ENCODE assay signal across 8 cellular contexts in genomic region chr6:87322304-87323212, GRCh38. TPM values are rescaled to one million over a fixed set of nuclear protein-coding genes. Genes with fewer than 3 reads are reported as not detected.
DNase-seq lines count a peak whose midpoint lies in the region; ATAC-seq and TF ChIP-seq lines count a peak whose summit lies in the region.

A gene with protein sequence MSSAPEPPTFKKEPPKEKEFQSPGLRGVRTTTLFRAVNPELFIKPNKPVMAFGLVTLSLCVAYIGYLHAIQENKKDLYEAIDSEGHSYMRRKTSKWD (plus strand): TSS chr6:87322588. CDS start chr6:87337032, 14,444 bp downstream.

- H3K36me3 ChIP-seq in PC-9 (ENCODE audit: low read depth): no peaks in the 10 kb centered on the region

- H3K4me1 Mint-ChIP-seq in naive thymus-derived CD8-positive, alpha-beta T cell: peaks cover 9 to 29% (median 19%) of the 10 kb centered on the region in 4 donors
- H3K4me1 Mint-ChIP-seq in stimulated activated memory B cell treated with anti-CD40 and anti-IgM and Interleukin-4, amounts not matched to agents 10 μg/mL and 1 μg/mL and 100 μg/mL, for 72 hours: peaks cover 16% of the 10 kb centered on the region

- ATAC-seq in GM21526 (IDR thresholded peaks at IDR 0.05; ENCODE audit: low FRiP score, unreplicated experiment): peak; percentile 100
- peak; percentile 97 to 98 for ATAC-seq in naive thymus-derived CD8-positive, alpha-beta T cell
- peak; percentile 99 for ATAC-seq in stimulated activated memory B cell treated with anti-CD40 and anti-IgM and Interleukin-4, amounts not matched to agents 10 μg/mL and 1 μg/mL and 100 μg/mL, for 72 hours

- no peaks in the 10 kb centered on the region for H3F3A ChIP-seq in PC-9 (ENCODE audit: insufficient read depth, low read depth)

- no peaks in the 10 kb centered on the region for H3K4me1 ChIP-seq in PC-9 (replicated peaks; ENCODE audit: insufficient read depth)

- H4K20me1 ChIP-seq in PC-9 (ENCODE audit: insufficient read depth): no peaks in the 10 kb centered on the region

- H3K4me3 ChIP-seq in PC-9: peak within 1 kb of the TSS; percentile 92

- CTCF ChIA-PET in PC-9 (lab: Charles Lee): interaction anchor here (0.5 kb wide), 1 partner anchor 235 kb away, joined by 3 read pairs; no protein-coding TSS in a partner anchor

- intact Hi-C loops in PC-9 (cut with micrococcal nuclease; ENCODE audit: unreplicated experiment): loop anchor here (2.0 kb wide), 1 partner anchor 150 kb away; the partner anchor contains the start of gene SLC35A1

- POLR2A ChIA-PET in PC-9 (lab: Charles Lee; ENCODE audit: unreplicated experiment): no interaction called here
- POLR2A ChIA-PET in naive thymus-derived CD8-positive, alpha-beta T cell (lab: Charles Lee): interaction anchor here (0.6 to 1.4 kb wide), 3 partner anchors 9 to 448 kb away, joined by 3 to 4 read pairs (median 3); partner anchors contain the start of gene SLC35A1

- no peaks in the 10 kb centered on the region for H3K9me3 ChIP-seq in PC-9 (ENCODE audit: insufficient read depth, low read depth)

- H3K79me2 ChIP-seq in PC-9 (ENCODE audit: low read depth): no peaks in the 10 kb centered on the region

- H2AFZ ChIP-seq in PC-9: peak within 1 kb of the TSS; percentile 99

- H3K4me3 Mint-ChIP-seq in naive thymus-derived CD8-positive, alpha-beta T cell: peak within 1 kb of the TSS; percentile 96 to 98 (median 98)
- H3K4me3 Mint-ChIP-seq in stimulated activated memory B cell treated with anti-CD40 and anti-IgM and Interleukin-4, amounts not matched to agents 10 μg/mL and 1 μg/mL and 100 μg/mL, for 72 hours: peak within 1 kb of the TSS; percentile 99

- H3K27me3 ChIP-seq in PC-9 (ENCODE audit: insufficient read depth, low read depth): no peaks in the 10 kb centered on the region

- H3K4me2 ChIP-seq in PC-9: peak within 1 kb of the TSS; percentile 92

- H3K27ac ChIP-seq in PC-9: no peak within 1 kb of the TSS

- no peaks in the 10 kb centered on the region for H3K9me2 ChIP-seq in PC-9 (ENCODE audit: insufficient read depth)

- TSS peak; percentile 57 for BruUV-seq in PC-9 (replicated peaks; lab: Mats Ljungman, UMichigan)

- peaks cover 0 to 9% (median 2%) of the 10 kb centered on the region in 9 donors for H3K9me3 Mint-ChIP-seq in naive thymus-derived CD8-positive, alpha-beta T cell
- no peaks in the 10 kb centered on the region for H3K9me3 Mint-ChIP-seq in stimulated activated memory B cell treated with anti-CD40 and anti-IgM and Interleukin-4, amounts not matched to agents 10 μg/mL and 1 μg/mL and 100 μg/mL, for 72 hours

- H3K27ac Mint-ChIP-seq in naive thymus-derived CD8-positive, alpha-beta T cell: peak within 1 kb of the TSS; percentile 70 to 97 (median 93)
- H3K27ac Mint-ChIP-seq in stimulated activated memory B cell treated with anti-CD40 and anti-IgM and Interleukin-4, amounts not matched to agents 10 μg/mL and 1 μg/mL and 100 μg/mL, for 72 hours: peak within 1 kb of the TSS; percentile 96

- DNase-seq in DMS53 treated with DMSO at 0.1 percent for 48 hours (lab: John Stamatoyannopoulos, UW; ENCODE audit: unreplicated experiment): peak; percentile 63
- DNase-seq in HuH-7 (ENCODE audit: low spot score): peak; percentile 85
- DNase-seq in PC-9: peak; percentile 55 to 83
- peak; percentile 91 to 93 for DNase-seq in activated T-cell treated with anti-CD3 and anti-CD28 coated beads, Interleukin-2, amount 50 U/mL, for 48 hours
- DNase-seq in fibroblast of gingiva (ENCODE audit: low read depth): peak; percentile 73
- DNase-seq in naive thymus-derived CD8-positive, alpha-beta T cell: peak; percentile 68 to 91 (median 84)

- H3K36me3 Mint-ChIP-seq in naive thymus-derived CD8-positive, alpha-beta T cell: peaks cover 0 to 6% (median 2%) of the 10 kb centered on the region in 3 donors
- H3K36me3 Mint-ChIP-seq in stimulated activated memory B cell treated with anti-CD40 and anti-IgM and Interleukin-4, amounts not matched to agents 10 μg/mL and 1 μg/mL and 100 μg/mL, for 72 hours: peaks cover 8% of the 10 kb centered on the region

- peaks cover 0 to 5% (median 0%) of the 10 kb centered on the region in 5 donors for H3K27me3 Mint-ChIP-seq in naive thymus-derived CD8-positive, alpha-beta T cell
- no peaks in the 10 kb centered on the region for H3K27me3 Mint-ChIP-seq in stimulated activated memory B cell treated with anti-CD40 and anti-IgM and Interleukin-4, amounts not matched to agents 10 μg/mL and 1 μg/mL and 100 μg/mL, for 72 hours

- TF ChIP-seq CTCF in PC-9 (conservative IDR thresholded peaks at IDR 0.05): peak; percentile 84

RNA-seq across cellular contexts. Expression of the gene that starts here (rescaled TPM):
- total RNA-seq in PC-9 (2021): 5.3 and 6.7 TPM in 2 replicates
- total RNA-seq in naive thymus-derived CD8-positive, alpha-beta T cell: 10 to 100 TPM; 13.2 to 15.2 TPM
- 10 to 100 TPM; 12.2 to 17.8 (median 14.9) TPM for polyA plus RNA-seq in naive thymus-derived CD8-positive, alpha-beta T cell
